ENCODE assay signal across 10 cellular contexts in the genomic region with DNA sequence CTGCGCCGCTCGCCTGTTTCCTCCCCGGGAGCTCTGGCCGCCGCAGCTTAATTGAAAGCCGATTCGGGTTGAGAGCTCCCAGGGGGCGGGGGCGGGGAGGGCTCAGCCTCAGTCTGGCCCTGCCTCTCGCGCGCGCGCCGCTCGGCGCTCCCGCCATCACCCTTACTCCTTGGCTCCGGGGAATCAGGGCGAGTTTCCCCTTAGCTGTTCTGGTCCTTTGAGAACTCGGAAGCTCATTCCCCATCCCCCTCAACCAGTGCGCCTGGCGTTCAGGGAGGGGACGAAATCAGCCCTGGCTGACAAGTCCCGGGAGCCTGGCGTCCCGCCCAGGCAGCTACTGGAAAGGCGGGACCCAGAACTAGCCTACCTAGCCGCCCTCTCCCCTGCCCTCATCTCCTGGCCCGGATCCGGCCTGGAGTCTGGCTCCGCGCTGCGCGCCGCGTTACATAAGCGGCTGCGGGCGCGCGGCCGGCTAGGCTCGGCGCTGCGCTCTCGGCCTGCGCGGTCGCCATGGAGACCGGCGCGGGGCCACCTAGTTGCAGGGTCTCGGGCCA. TPM values are rescaled to one million over a fixed set of nuclear protein-coding genes. Genes with fewer than 3 reads are reported as not detected.
DNase-seq lines count a peak whose midpoint lies in the region; ATAC-seq and TF ChIP-seq lines count a peak whose summit lies in the region.
"Had no signal": no experiment of that assay in that cellular context is flagged by ENCODE, and none has a peak within 500 bp of the region (broad histone marks: within the 10 kb centered on the region; RNA-seq: fewer than 3 reads in every experiment).

No MANE protein-coding gene starts in this region.

- H3K36me3 ChIP-seq in cardiac muscle cell (no peaks in the 10 kb centered on the region), thyroid gland (no peaks in the 10 kb centered on the region)
- no peaks in the 10 kb centered on the region for H3K36me3 ChIP-seq in CD8-positive, alpha-beta memory T cell (ENCODE audit: insufficient read depth, low read length)

- no peaks in the 10 kb centered on the region for H3K4me1 ChIP-seq in cardiac muscle cell (ENCODE audit: low read depth)
- H3K4me1 ChIP-seq in right cardiac atrium (ENCODE audit: control insufficient read depth, insufficient read depth, low read length): no peaks in the 10 kb centered on the region
- peaks cover 0 to 10% of the 10 kb centered on the region in 2 donors for H3K4me1 ChIP-seq in thyroid gland
- H3K4me1 ChIP-seq in CD8-positive, alpha-beta memory T cell (ENCODE audit: insufficient read depth, low read length): no peaks in the 10 kb centered on the region

- POLR2A ChIA-PET in CD8-positive, alpha-beta memory T cell (lab: Charles Lee): interaction anchor here (0.6 kb wide), 1 partner anchor 9 kb away, joined by 3 read pairs; no protein-coding TSS in a partner anchor

- DNase-seq in cardiac muscle cell (ENCODE audit: low read depth in 1 of 2, low spot score in 1 of 2): peak; percentile 17 to 41
- DNase-seq in right cardiac atrium: no peak
- DNase-seq in NCI-H526 treated with DMSO at 0.1 percent for 48 hours (lab: John Stamatoyannopoulos, UW): peak; percentile 58
- peak; percentile 73 for DNase-seq in glutamatergic neuron
- DNase-seq in thyroid gland: peak; percentile 32 to 46
- DNase-seq in CD8-positive, alpha-beta memory T cell: no peak
- no peak for DNase-seq in omental fat pad (ENCODE audit: low spot score)
- DNase-seq in GM13976 (ENCODE audit: low spot score): no peak

- H3K9me3 ChIP-seq in cardiac muscle cell (ENCODE audit: low read depth): no peaks in the 10 kb centered on the region
- no peaks in the 10 kb centered on the region for H3K9me3 ChIP-seq in right cardiac atrium (ENCODE audit: control insufficient read depth, low read length)
- H3K9me3 ChIP-seq in thyroid gland: no peaks in the 10 kb centered on the region
- H3K9me3 ChIP-seq in CD8-positive, alpha-beta memory T cell (ENCODE audit: low read length): no peaks in the 10 kb centered on the region

- no peak for TF ChIP-seq POLR2A in thyroid gland (IDR thresholded peaks at IDR 0.05)

- H3K4me3 ChIP-seq in cardiac muscle cell (peak overlapping the region; percentile 19), right cardiac atrium (ENCODE audit: low read length) (no peak overlapping the region), thyroid gland (replicated peaks in 1 of 3) (no peak overlapping the region)
- H3K4me3 ChIP-seq in CD8-positive, alpha-beta memory T cell (ENCODE audit: low read length): no peak overlapping the region

- H3K4me1 Mint-ChIP-seq in glutamatergic neuron (ENCODE audit: low read depth, unreplicated experiment): peaks cover 2% of the 10 kb centered on the region
- H3K4me1 Mint-ChIP-seq in CD8-positive, alpha-beta memory T cell: no peaks in the 10 kb centered on the region
- H3K4me1 Mint-ChIP-seq: activated naive CD4-positive, alpha-beta T cell treated with anti-CD3 and anti-CD28 coated beads, Interleukin-2, amount 50 U/mL, for 24 hours had no signal

- H3K27ac ChIP-seq in cardiac muscle cell (no peak overlapping the region), right cardiac atrium (ENCODE audit: low read length) (no peak overlapping the region), thyroid gland (no peak overlapping the region)
- H3K27ac ChIP-seq in CD8-positive, alpha-beta memory T cell (ENCODE audit: low read depth, low read length): no peak overlapping the region

- peaks cover 5% of the 10 kb centered on the region for H3K36me3 Mint-ChIP-seq in glutamatergic neuron (ENCODE audit: unreplicated experiment)
- H3K36me3 Mint-ChIP-seq in CD8-positive, alpha-beta memory T cell: no peaks in the 10 kb centered on the region
- H3K36me3 Mint-ChIP-seq: activated naive CD4-positive, alpha-beta T cell treated with anti-CD3 and anti-CD28 coated beads, Interleukin-2, amount 50 U/mL, for 24 hours had no signal

- ATAC-seq in right cardiac atrium (no peak), omental fat pad (ENCODE audit: low FRiP score) (no peak)

- CTCF ChIA-PET in CD8-positive, alpha-beta memory T cell (lab: Charles Lee): interaction anchor here (1.0 kb wide), 2 partner anchors 9 to 31 kb away, joined by 3 read pairs; no protein-coding TSS in a partner anchor

- H3K27me3 ChIP-seq in cardiac muscle cell (peaks cover 99% of the 10 kb centered on the region), right cardiac atrium (ENCODE audit: control insufficient read depth, insufficient read depth) (no peaks in the 10 kb centered on the region), thyroid gland (peaks cover 9% of the 10 kb centered on the region)
- peaks cover 24% of the 10 kb centered on the region for H3K27me3 ChIP-seq in CD8-positive, alpha-beta memory T cell (ENCODE audit: insufficient read depth, low read length, poor library complexity, severe bottlenecking)

- no peak overlapping the region for H3K27ac Mint-ChIP-seq in glutamatergic neuron (ENCODE audit: unreplicated experiment)
- H3K27ac Mint-ChIP-seq in CD8-positive, alpha-beta memory T cell: no peak overlapping the region
- H3K27ac Mint-ChIP-seq: activated naive CD4-positive, alpha-beta T cell treated with anti-CD3 and anti-CD28 coated beads, Interleukin-2, amount 50 U/mL, for 24 hours had no signal

- H3K4me3 Mint-ChIP-seq in glutamatergic neuron (ENCODE audit: unreplicated experiment): peak overlapping the region; percentile 68
- no peak overlapping the region for H3K4me3 Mint-ChIP-seq in CD8-positive, alpha-beta memory T cell
- H3K4me3 Mint-ChIP-seq: activated naive CD4-positive, alpha-beta T cell treated with anti-CD3 and anti-CD28 coated beads, Interleukin-2, amount 50 U/mL, for 24 hours had no signal

- TF ChIP-seq CTCF in cardiac muscle cell (IDR thresholded peaks at IDR 0.05; ENCODE audit: low read depth, low read length) (no peak), glutamatergic neuron (IDR thresholded peaks at IDR 0.05; ENCODE audit: partially characterized antibody, unreplicated experiment) (no peak), thyroid gland (IDR thresholded peaks at IDR 0.05) (no peak), omental fat pad (IDR thresholded peaks at IDR 0.05) (no peak), GM13976 (IDR thresholded peaks at IDR 0.05; ENCODE audit: borderline replicate concordance, control extremely low read depth, extremely low read depth, insufficient read depth, missing control alignments) (no peak)

- H3K27me3 Mint-ChIP-seq in glutamatergic neuron (ENCODE audit: unreplicated experiment): peaks cover 25% of the 10 kb centered on the region
- peaks cover 53 to 79% of the 10 kb centered on the region in 2 donors for H3K27me3 Mint-ChIP-seq in CD8-positive, alpha-beta memory T cell

- intact Hi-C loops in right cardiac atrium (cut with DNase I) (no loop called here), thyroid gland (cut with DNase I) (no loop called here)

- H3K9me3 Mint-ChIP-seq in glutamatergic neuron (ENCODE audit: unreplicated experiment): peaks cover 2% of the 10 kb centered on the region
- peaks cover 0 to 2% (median 0%) of the 10 kb centered on the region in 5 donors for H3K9me3 Mint-ChIP-seq in CD8-positive, alpha-beta memory T cell
- H3K9me3 Mint-ChIP-seq: activated naive CD4-positive, alpha-beta T cell treated with anti-CD3 and anti-CD28 coated beads, Interleukin-2, amount 50 U/mL, for 24 hours had no signal

- in situ Hi-C loops in GM13976 (cut with MboI; ENCODE audit: low sequenced_read_pairs, unreplicated experiment): no loop called here

- WGBS in right cardiac atrium: under 1% methylated on average over 55 of the region's 55 CpGs
- 1 to 3% methylated on average over 16 to 20 of the region's 55 CpGs for WGBS in thyroid gland, 2 donors

RNA-seq across cellular contexts. Expression of a gene that starts 2.8 kb away (rescaled TPM):
- 7.6 and 8.3 TPM in 2 replicates for total RNA-seq in cardiac muscle cell
- polyA plus RNA-seq in cardiac muscle cell: 17.1 and 27.9 TPM in 2 replicates
- total RNA-seq in right cardiac atrium: 1 to 10 TPM; 1.1 to 4.7 (median 2.6) TPM
- 6.6 TPM for polyA plus RNA-seq in right cardiac atrium
- 10.4 TPM for total RNA-seq in glutamatergic neuron (ENCODE audit: unreplicated experiment)
- 1 to 10 TPM in 1 of 4 donors, not detected in 3; 1.6 TPM for total RNA-seq in thyroid gland
- not detected for total RNA-seq in CD8-positive, alpha-beta memory T cell
- not detected for polyA plus RNA-seq in CD8-positive, alpha-beta memory T cell
- under 1 TPM in 1 of 4 donors, not detected in 3; 0.19 TPM for total RNA-seq in omental fat pad

RNA-seq across cellular contexts. Expression of a gene that starts 23.1 kb away (rescaled TPM):
- total RNA-seq in cardiac muscle cell: 0.21 TPM in 1 of 2 replicates, not detected in the other
- 0.15 and 0.20 TPM in 2 replicates for polyA plus RNA-seq in cardiac muscle cell
- total RNA-seq in right cardiac atrium: under 1 TPM; 0.17 to 0.81 (median 0.27) TPM
- polyA plus RNA-seq in right cardiac atrium: 0.16 TPM
- total RNA-seq in glutamatergic neuron (ENCODE audit: unreplicated experiment): 0.17 TPM
- total RNA-seq in thyroid gland: 1 to 10 TPM in 2 of 4 donors, under 1 TPM in 2; 0.33 to 1.4 (median 1.1) TPM
- 1 to 10 TPM; 3.9 to 5.0 TPM for total RNA-seq in CD8-positive, alpha-beta memory T cell
- polyA plus RNA-seq in CD8-positive, alpha-beta memory T cell: not detected
- 10 to 100 TPM in 2 of 4 donors, 1 to 10 TPM in 1, under 1 TPM in 1; 0.84 to 90.4 (median 13.7) TPM for total RNA-seq in omental fat pad
- total RNA-seq: SK-MEL-5 had no signal

RNA-seq across cellular contexts. Expression of a gene that starts 58.0 kb away (rescaled TPM):
- total RNA-seq in cardiac muscle cell (14.3 and 23.4 TPM in 2 replicates), right cardiac atrium (10 to 100 TPM; 16.1 to 26.1 (median 21.2) TPM), glutamatergic neuron (ENCODE audit: unreplicated experiment) (42.9 TPM), thyroid gland (10 to 100 TPM; 31.4 to 46.1 (median 37.4) TPM), omental fat pad (10 to 100 TPM; 19.3 to 41.1 (median 23.2) TPM)
- polyA plus RNA-seq in cardiac muscle cell (17.5 and 20.4 TPM in 2 replicates), right cardiac atrium (9.5 TPM)
- total RNA-seq in CD8-positive, alpha-beta memory T cell: 10 to 100 TPM; 34.9 to 36.9 TPM
- polyA plus RNA-seq in CD8-positive, alpha-beta memory T cell: 28.7 TPM

RNA-seq across cellular contexts. Expression of a gene that starts 59.8 kb away (rescaled TPM):
- 18.1 and 28.1 TPM in 2 replicates for total RNA-seq in cardiac muscle cell
- 13.5 and 26.7 TPM in 2 replicates for polyA plus RNA-seq in cardiac muscle cell
- 10 to 100 TPM in 1 of 4 donors, 1 to 10 TPM in 3; 8.2 to 10.1 (median 8.6) TPM for total RNA-seq in right cardiac atrium
- polyA plus RNA-seq in right cardiac atrium: 6.4 TPM
- total RNA-seq in glutamatergic neuron (ENCODE audit: unreplicated experiment): 23.1 TPM
- total RNA-seq in thyroid gland: 10 to 100 TPM; 18.1 to 31.6 (median 25.6) TPM
- 10 to 100 TPM; 37.5 to 38.3 TPM for total RNA-seq in CD8-positive, alpha-beta memory T cell
- polyA plus RNA-seq in CD8-positive, alpha-beta memory T cell: 14.6 TPM
- total RNA-seq in omental fat pad: 10 to 100 TPM; 14.5 to 29.1 (median 19.7) TPM

Comparison
In these comparisons a context has a peak if more than half of its experiments do, and no peak if none do; other contexts are left out.
1. DNase-seq: peak in cardiac muscle cell (2 of 2), NCI-H526 treated with DMSO at 0.1 percent for 48 hours (single experiment), glutamatergic neuron (single experiment) and thyroid gland (2 of 2); none in right cardiac atrium (0 of 3), CD8-positive, alpha-beta memory T cell (0 of 5), omental fat pad (single experiment) and GM13976 (single experiment).